Comparison of ENCODE assay signal across 7 cellular contexts in genomic region chr3:112635674-112636073, GRCh38. TPM values are rescaled to one million over a fixed set of nuclear protein-coding genes. Genes with fewer than 3 reads are reported as not detected.
DNase-seq lines count a peak whose midpoint lies in the region; ATAC-seq and TF ChIP-seq lines count a peak whose summit lies in the region.

No MANE protein-coding gene starts in this region.

- in situ Hi-C loops in G401 (cut with HindIII; ENCODE audit: low sequenced_read_pairs) = no loop called here

- H3K27me3 ChIP-seq in MM.1S (replicated peaks; ENCODE audit: insufficient read depth, low read length) (no peaks in the 10 kb centered on the region), breast epithelium (no peaks in the 10 kb centered on the region), thyroid gland (no peaks in the 10 kb centered on the region)

- H3K4me3 ChIP-seq in MM.1S (ENCODE audit: low read length) = no peak overlapping the region
- peak overlapping the region in 2 of 3 donors; percentile 53 to 55 for H3K4me3 ChIP-seq in breast epithelium
- no peak overlapping the region for H3K4me3 ChIP-seq in thyroid gland (replicated peaks in 1 of 3)

- H3K79me2 ChIP-seq in MM.1S (ENCODE audit: low read length) = no peaks in the 10 kb centered on the region

- no peaks in the 10 kb centered on the region for H3F3A ChIP-seq in MM.1S (ENCODE audit: insufficient read depth, low read length)

- H3K4me1 ChIP-seq in MM.1S (ENCODE audit: low read length) = peaks cover 9% of the 10 kb centered on the region
- H3K4me1 ChIP-seq in breast epithelium = no peaks in the 10 kb centered on the region
- H3K4me1 ChIP-seq in thyroid gland = peaks cover 51 to 67% of the 10 kb centered on the region in 2 donors

- peak overlapping the region; percentile 4; the same call in 1 of the 2 replicates for H2AFZ ChIP-seq in MM.1S (ENCODE audit: low read length)

- TF ChIP-seq CTCF in MM.1S (IDR thresholded peaks at IDR 0.05; ENCODE audit: low read length) (no peak), breast epithelium (IDR thresholded peaks at IDR 0.05) (no peak), thyroid gland (IDR thresholded peaks at IDR 0.05) (no peak)

- WGBS in thyroid gland, 2 donors = 45 to 76% methylated on average over 1 of the region's 1 CpG

- no peak overlapping the region for H3K4me2 ChIP-seq in MM.1S (ENCODE audit: low read depth, low read length)

- H4K20me1 ChIP-seq in MM.1S (ENCODE audit: insufficient read depth, low read length) = no peaks in the 10 kb centered on the region

- no peaks in the 10 kb centered on the region for H3K9me2 ChIP-seq in MM.1S (replicated peaks; ENCODE audit: insufficient read depth, low read length)

- H3K36me3 ChIP-seq in MM.1S (replicated peaks; ENCODE audit: insufficient read depth, low read length) (no peaks in the 10 kb centered on the region), breast epithelium (no peaks in the 10 kb centered on the region), thyroid gland (no peaks in the 10 kb centered on the region)

- TF ChIP-seq POLR2A in breast epithelium (IDR thresholded peaks at IDR 0.05) (no peak), thyroid gland (IDR thresholded peaks at IDR 0.05) (peak in 1 of 2 donors; percentile 4)

- H3K9me3 ChIP-seq in MM.1S (replicated peaks; ENCODE audit: insufficient read depth, low read length) (no peaks in the 10 kb centered on the region), breast epithelium (no peaks in the 10 kb centered on the region), thyroid gland (no peaks in the 10 kb centered on the region)

- no peak overlapping the region for H3K27ac ChIP-seq in MM.1S (ENCODE audit: low read length)
- H3K27ac ChIP-seq in breast epithelium = peak overlapping the region; percentile 50 to 80
- peak overlapping the region; percentile 57 to 85 (median 77) for H3K27ac ChIP-seq in thyroid gland

- no peak for ATAC-seq in left colon

- intact Hi-C loops in breast epithelium (cut with DNase I; ENCODE audit: low total_unique reads) = no loop called here
- intact Hi-C loops in left colon (cut with DNase I, micrococcal nuclease) = no loop called here
- intact Hi-C loops in thyroid gland (cut with DNase I) = no loop called here

- DNase-seq in MM.1S = no peak
- no peak for DNase-seq in breast epithelium (ENCODE audit: low spot score in 2 of 2)
- DNase-seq in left colon = peak; percentile 20 to 44
- peak; percentile 45 to 56 for DNase-seq in thyroid gland
- no peak for DNase-seq in G401 (ENCODE audit: low spot score)
- no peak for DNase-seq in amygdala (lab: John Stamatoyannopoulos, UW)
- no peak for DNase-seq in NCI-H1105 (lab: John Stamatoyannopoulos, UW)

- no peak overlapping the region for H3K9ac ChIP-seq in MM.1S (ENCODE audit: low read length)

RNA-seq across cellular contexts. Expression of gene CCDC80, which starts 5.3 kb away (rescaled TPM):
- 100 to 1,000 TPM in 1 of 3 donors, 10 to 100 TPM in 2; 38.7 to 430 (median 42.0) TPM for total RNA-seq in breast epithelium
- 10 to 100 TPM in 1 of 2 donors, 1 to 10 TPM in 1; 9.4 to 23.9 TPM for total RNA-seq in left colon
- total RNA-seq in thyroid gland = 100 to 1,000 TPM in 1 of 4 donors, 10 to 100 TPM in 3; 41.5 to 100 (median 63.7) TPM
- total RNA-seq in G401 (2014; rRNA removed; shearing (Covaris generic)) = 2.3 and 4.4 TPM in 2 replicates

Comparison
In these comparisons a context has a peak if more than half of its experiments do, and no peak if none do; other contexts are left out.
1. DNase-seq: peak in left colon (2 of 2) and thyroid gland (2 of 2); none in MM.1S (single experiment), breast epithelium (0 of 2), G401 (single experiment), amygdala (0 of 56) and NCI-H1105 (single experiment).
2. H3K4me3 ChIP-seq: peak in breast epithelium (2 of 3); none in MM.1S (single experiment) and thyroid gland (0 of 3).